In the genomic region with DNA sequence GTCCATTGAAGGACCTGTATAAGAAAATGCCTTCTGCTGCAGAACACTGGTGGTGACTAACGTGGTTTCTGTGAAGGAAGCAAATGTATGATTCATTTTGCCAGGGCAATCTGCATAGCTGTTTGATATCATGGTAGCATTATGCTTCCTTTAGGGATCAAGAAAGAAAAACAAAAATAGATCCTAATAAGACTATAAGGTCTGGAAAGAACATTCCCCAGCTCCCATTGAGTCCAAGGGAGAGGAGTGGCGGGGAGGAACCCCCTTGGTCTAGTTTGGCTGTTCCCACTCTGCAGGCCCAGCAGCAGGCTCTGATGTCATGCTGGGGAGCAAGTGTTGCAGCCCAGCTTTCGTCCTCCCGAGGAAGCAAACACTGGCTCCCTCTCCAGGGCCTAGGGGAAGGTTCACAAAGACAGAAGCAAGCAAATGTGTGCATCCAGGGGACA, we compare ENCODE assay signal across 8 cellular contexts.
DNase-seq lines count a peak whose midpoint lies in the region; ATAC-seq and TF ChIP-seq lines count a peak whose summit lies in the region.

No MANE protein-coding gene starts in this region.

- no peaks in the 10 kb centered on the region for H3K36me3 Mint-ChIP-seq in T-helper 2 cell treated with Interferon-gamma antibody and Interleukin-4, amounts not matched to agents 5 μg/mL and 100 μg/mL, for 36 hours (ENCODE audit: low read depth)
- no peaks in the 10 kb centered on the region for H3K36me3 Mint-ChIP-seq in stimulated activated memory B cell treated with anti-CD40 and anti-IgM and Interleukin-4, amounts not matched to agents 10 μg/mL and 1 μg/mL and 100 μg/mL, for 72 hours

- no peaks in the 10 kb centered on the region for H3K27me3 ChIP-seq in iPS-20b (ENCODE audit: insufficient read depth, low read length)

- H3K9ac ChIP-seq in iPS-20b (ENCODE audit: low read depth, low read length), result peak overlapping the region; percentile 40; the same call in 1 of the 2 replicates

- ATAC-seq in GM19397 (IDR thresholded peaks at IDR 0.05; ENCODE audit: unreplicated experiment), result no peak
- no peak for ATAC-seq in stimulated activated memory B cell treated with anti-CD40 and anti-IgM and Interleukin-4, amounts not matched to agents 10 μg/mL and 1 μg/mL and 100 μg/mL, for 72 hours

- H3K4me3 Mint-ChIP-seq in T-helper 2 cell treated with Interferon-gamma antibody and Interleukin-4, amounts not matched to agents 5 μg/mL and 100 μg/mL, for 36 hours, result no peak overlapping the region
- no peak overlapping the region for H3K4me3 Mint-ChIP-seq in stimulated activated memory B cell treated with anti-CD40 and anti-IgM and Interleukin-4, amounts not matched to agents 10 μg/mL and 1 μg/mL and 100 μg/mL, for 72 hours

- peaks cover 4% of the 10 kb centered on the region for H3K4me1 Mint-ChIP-seq in T-helper 2 cell treated with Interferon-gamma antibody and Interleukin-4, amounts not matched to agents 5 μg/mL and 100 μg/mL, for 36 hours (ENCODE audit: low read depth)
- no peaks in the 10 kb centered on the region for H3K4me1 Mint-ChIP-seq in stimulated activated memory B cell treated with anti-CD40 and anti-IgM and Interleukin-4, amounts not matched to agents 10 μg/mL and 1 μg/mL and 100 μg/mL, for 72 hours

- no peaks in the 10 kb centered on the region for H3K36me3 ChIP-seq in iPS-20b (ENCODE audit: insufficient read depth, low read depth, low read length)

- H3K4me3 ChIP-seq in astrocyte of the spinal cord (ENCODE audit: low read depth, low read length) (no peak overlapping the region), iPS-20b (ENCODE audit: low read length) (no peak overlapping the region)

- H3K27ac Mint-ChIP-seq in T-helper 2 cell treated with Interferon-gamma antibody and Interleukin-4, amounts not matched to agents 5 μg/mL and 100 μg/mL, for 36 hours, result no peak overlapping the region
- H3K27ac Mint-ChIP-seq in stimulated activated memory B cell treated with anti-CD40 and anti-IgM and Interleukin-4, amounts not matched to agents 10 μg/mL and 1 μg/mL and 100 μg/mL, for 72 hours, result no peak overlapping the region

- H3K27ac ChIP-seq in iPS-20b (ENCODE audit: low read length), result no peak overlapping the region

- H3K27me3 Mint-ChIP-seq in T-helper 2 cell treated with Interferon-gamma antibody and Interleukin-4, amounts not matched to agents 5 μg/mL and 100 μg/mL, for 36 hours (ENCODE audit: low read depth), result no peaks in the 10 kb centered on the region
- H3K27me3 Mint-ChIP-seq in stimulated activated memory B cell treated with anti-CD40 and anti-IgM and Interleukin-4, amounts not matched to agents 10 μg/mL and 1 μg/mL and 100 μg/mL, for 72 hours, result no peaks in the 10 kb centered on the region

- peak; percentile 65 for TF ChIP-seq CTCF in astrocyte of the spinal cord (IDR thresholded peaks at IDR 0.05; ENCODE audit: low read depth, low read length)

- peak; percentile 44 for DNase-seq in AG20443 (ENCODE audit: low spot score)
- DNase-seq in HuH-7 (ENCODE audit: low spot score), result peak; percentile 36
- peak; percentile 89 for DNase-seq in astrocyte of the spinal cord (ENCODE audit: low read depth, low spot score)
- DNase-seq in T-helper 2 cell treated with Interferon-gamma antibody and Interleukin-4, amounts not matched to agents 5 μg/mL and 100 μg/mL, for 36 hours (ENCODE audit: low spot score), result no peak
- no peak for DNase-seq in T-helper 1 cell

- H3K9me3 ChIP-seq in iPS-20b (ENCODE audit: insufficient read depth, low read depth, low read length), result peaks cover 8% of the 10 kb centered on the region; the same call in 1 of the 2 replicates

- no peaks in the 10 kb centered on the region for H3K9me3 Mint-ChIP-seq in T-helper 2 cell treated with Interferon-gamma antibody and Interleukin-4, amounts not matched to agents 5 μg/mL and 100 μg/mL, for 36 hours
- H3K9me3 Mint-ChIP-seq in stimulated activated memory B cell treated with anti-CD40 and anti-IgM and Interleukin-4, amounts not matched to agents 10 μg/mL and 1 μg/mL and 100 μg/mL, for 72 hours, result no peaks in the 10 kb centered on the region

- in situ Hi-C loops in astrocyte of the spinal cord (cut with HindIII; ENCODE audit: low sequenced_read_pairs), result no loop called here

- peaks cover 17% of the 10 kb centered on the region for H3K4me1 ChIP-seq in iPS-20b (ENCODE audit: insufficient read depth, low read length)

Comparison
In these comparisons a context has a peak if more than half of its experiments do, and no peak if none do; other contexts are left out.
1. DNase-seq: peak in AG20443 (single experiment), HuH-7 (single experiment) and astrocyte of the spinal cord (single experiment); none in T-helper 2 cell treated with Interferon-gamma antibody and Interleukin-4, amounts not matched to agents 5 μg/mL and 100 μg/mL, for 36 hours (single experiment) and T-helper 1 cell (0 of 5).